Comparison of ENCODE assay signal across 23 cellular contexts in genomic region chr14:65223636-65224035, GRCh38.
DNase-seq lines count a peak whose midpoint lies in the region; ATAC-seq lines count a peak whose summit lies in the region.
"Had no signal": no experiment of that assay in that cellular context is flagged by ENCODE, and none has a peak within 500 bp of the region (broad histone marks: within the 10 kb centered on the region; RNA-seq: fewer than 3 reads in every experiment).

No MANE protein-coding gene starts in this region.

- POLR2A ChIA-PET in activated CD4-positive, alpha-beta T cell treated with anti-CD3 and anti-CD28 coated beads for 36 hours (lab: Charles Lee): no interaction called here
- POLR2A ChIA-PET in activated CD4-positive, alpha-beta memory T cell treated with anti-CD3 and anti-CD28 coated beads for 36 hours (lab: Charles Lee): no interaction called here

- ATAC-seq in activated CD4-positive, alpha-beta T cell treated with anti-CD3 and anti-CD28 coated beads for 36 hours: no peak
- ATAC-seq in effector memory CD8-positive, alpha-beta T cell (replicated peaks): peak; percentile 21
- no peak for ATAC-seq in GM18873 (IDR thresholded peaks at IDR 0.05; ENCODE audit: low FRiP score, unreplicated experiment)
- ATAC-seq: foreskin keratinocyte; heart left ventricle; stimulated activated naive CD8-positive, alpha-beta T cell treated with anti-CD3 and anti-CD28 coated beads, Interleukin-15, amount 100 ng/mL, for 72 hours had no signal

- peak; percentile 17 to 31 for DNase-seq in activated CD4-positive, alpha-beta T cell treated with anti-CD3 and anti-CD28 coated beads, Interleukin-2, amount 50 U/mL, for 4 hours
- no peak for DNase-seq in activated CD4-positive, alpha-beta T cell treated with anti-CD3 and anti-CD28 coated beads for 36 hours
- DNase-seq in ELR (ENCODE audit: low read depth) (peak; percentile 53), medulla oblongata (ENCODE audit: extremely low spot score) (no peak), islet precursor cell (no peak)
- peak; percentile 60 for DNase-seq in activated CD4-positive, alpha-beta memory T cell treated with anti-CD3 and anti-CD28 coated beads for 36 hours
- DNase-seq in effector memory CD8-positive, alpha-beta T cell: no peak
- DNase-seq: activated B cell treated with CpG ODN at 0.5 μM for 24 hours; activated T-cell treated with anti-CD3 and anti-CD28 coated beads, Interleukin-2, amount 50 U/mL, for 1 hour; CD4-positive, CD25-positive, alpha-beta regulatory T cell; esophagus squamous epithelium; foreskin keratinocyte; heart left ventricle; kidney; midbrain; naive B cell; NCI-H1694; NCI-H446 treated with DMSO at 0.1 percent for 48 hours; NCI-H774; stimulated activated naive CD8-positive, alpha-beta T cell treated with anti-CD3 and anti-CD28 coated beads, Interleukin-15, amount 100 ng/mL, for 72 hours had no signal

- no peak overlapping the region for H3K27ac Mint-ChIP-seq in activated CD4-positive, alpha-beta T cell treated with anti-CD3 and anti-CD28 coated beads for 36 hours
- peak overlapping the region; percentile 59 for H3K27ac Mint-ChIP-seq in activated CD4-positive, alpha-beta memory T cell treated with anti-CD3 and anti-CD28 coated beads for 36 hours
- peak overlapping the region in 1 of 2 donors; percentile 39 for H3K27ac Mint-ChIP-seq in effector memory CD8-positive, alpha-beta T cell
- H3K27ac Mint-ChIP-seq: activated B cell treated with CpG ODN at 0.5 μM for 24 hours; dendritic cell treated with granulocyte-macrophage colony-stimulating factor and Interleukin-4, amounts not matched to agents 40 ng/mL and 50 ng/mL, for 4 days; stimulated activated naive CD8-positive, alpha-beta T cell treated with anti-CD3 and anti-CD28 coated beads, Interleukin-15, amount 100 ng/mL, for 72 hours had no signal

- peaks cover 37% of the 10 kb centered on the region for H3K4me1 Mint-ChIP-seq in activated CD4-positive, alpha-beta T cell treated with anti-CD3 and anti-CD28 coated beads for 36 hours
- H3K4me1 Mint-ChIP-seq in activated CD4-positive, alpha-beta memory T cell treated with anti-CD3 and anti-CD28 coated beads for 36 hours (ENCODE audit: low read depth): peaks cover 39% of the 10 kb centered on the region
- peaks cover 4 to 9% of the 10 kb centered on the region in 2 donors for H3K4me1 Mint-ChIP-seq in effector memory CD8-positive, alpha-beta T cell (ENCODE audit: low read depth in 2 of 2)

- no peaks in the 10 kb centered on the region for H3K27me3 Mint-ChIP-seq in activated CD4-positive, alpha-beta T cell treated with anti-CD3 and anti-CD28 coated beads for 36 hours
- no peaks in the 10 kb centered on the region for H3K27me3 Mint-ChIP-seq in activated CD4-positive, alpha-beta memory T cell treated with anti-CD3 and anti-CD28 coated beads for 36 hours
- H3K27me3 Mint-ChIP-seq in effector memory CD8-positive, alpha-beta T cell: no peaks in the 10 kb centered on the region
- H3K27me3 Mint-ChIP-seq: activated B cell treated with CpG ODN at 0.5 μM for 24 hours; CD4-positive, CD25-positive, alpha-beta regulatory T cell; IgD-negative memory B cell; naive B cell; stimulated activated naive CD8-positive, alpha-beta T cell treated with anti-CD3 and anti-CD28 coated beads, Interleukin-15, amount 100 ng/mL, for 72 hours had no signal

- H3K36me3 Mint-ChIP-seq in activated CD4-positive, alpha-beta T cell treated with anti-CD3 and anti-CD28 coated beads for 36 hours (ENCODE audit: low read depth): no peaks in the 10 kb centered on the region
- no peaks in the 10 kb centered on the region for H3K36me3 Mint-ChIP-seq in activated CD4-positive, alpha-beta memory T cell treated with anti-CD3 and anti-CD28 coated beads for 36 hours
- peaks cover 3% of the 10 kb centered on the region for H3K36me3 Mint-ChIP-seq in effector memory CD8-positive, alpha-beta T cell (ENCODE audit: insufficient read depth)
- H3K36me3 Mint-ChIP-seq: CD4-positive, CD25-positive, alpha-beta regulatory T cell had no signal

- CTCF ChIA-PET in activated CD4-positive, alpha-beta T cell treated with anti-CD3 and anti-CD28 coated beads for 36 hours (lab: Charles Lee): interaction anchor here (0.6 to 1.1 kb wide), 4 partner anchors 109 to 736 kb away, joined by 3 to 4 read pairs (median 4); no protein-coding TSS in a partner anchor
- CTCF ChIA-PET in activated CD4-positive, alpha-beta memory T cell treated with anti-CD3 and anti-CD28 coated beads for 36 hours (lab: Charles Lee): interaction anchor here (1.5 to 3.7 kb wide), 3 partner anchors 186 to 190 kb away, joined by 4 to 18 read pairs (median 5); no protein-coding TSS in a partner anchor

- intact Hi-C loops in activated CD4-positive, alpha-beta T cell treated with anti-CD3 and anti-CD28 coated beads for 36 hours (cut with DNase I, micrococcal nuclease): loop anchor here (2.0 to 5.0 kb wide), 3 partner anchors 17 to 189 kb away; partner anchors contain the start of gene FUT8 (in 1 of the 2)
- intact Hi-C loops in activated CD4-positive, alpha-beta memory T cell treated with anti-CD3 and anti-CD28 coated beads for 36 hours (cut with micrococcal nuclease): loop anchor here (2.0 to 5.0 kb wide), 4 partner anchors 13 to 601 kb away; no protein-coding TSS in a partner anchor

- no peak overlapping the region for H3K4me3 Mint-ChIP-seq in activated CD4-positive, alpha-beta T cell treated with anti-CD3 and anti-CD28 coated beads for 36 hours
- H3K4me3 Mint-ChIP-seq in activated CD4-positive, alpha-beta memory T cell treated with anti-CD3 and anti-CD28 coated beads for 36 hours: no peak overlapping the region
- peak overlapping the region in 1 of 2 donors; percentile 37 for H3K4me3 Mint-ChIP-seq in effector memory CD8-positive, alpha-beta T cell
- H3K4me3 Mint-ChIP-seq: activated B cell treated with CpG ODN at 0.5 μM for 24 hours; CD4-positive, CD25-positive, alpha-beta regulatory T cell; dendritic cell treated with granulocyte-macrophage colony-stimulating factor and Interleukin-4, amounts not matched to agents 40 ng/mL and 50 ng/mL, for 4 days; stimulated activated naive CD8-positive, alpha-beta T cell treated with anti-CD3 and anti-CD28 coated beads, Interleukin-15, amount 100 ng/mL, for 72 hours had no signal

- H3K9me3 Mint-ChIP-seq in activated CD4-positive, alpha-beta T cell treated with anti-CD3 and anti-CD28 coated beads for 36 hours (ENCODE audit: low read depth): no peaks in the 10 kb centered on the region
- H3K9me3 Mint-ChIP-seq in activated CD4-positive, alpha-beta memory T cell treated with anti-CD3 and anti-CD28 coated beads for 36 hours: no peaks in the 10 kb centered on the region
- no peaks in the 10 kb centered on the region for H3K9me3 Mint-ChIP-seq in effector memory CD8-positive, alpha-beta T cell
- H3K9me3 Mint-ChIP-seq: activated B cell treated with CpG ODN at 0.5 μM for 24 hours; CD4-positive, CD25-positive, alpha-beta regulatory T cell; dendritic cell treated with granulocyte-macrophage colony-stimulating factor and Interleukin-4, amounts not matched to agents 40 ng/mL and 50 ng/mL, for 4 days; IgD-negative memory B cell; stimulated activated naive CD8-positive, alpha-beta T cell treated with anti-CD3 and anti-CD28 coated beads, Interleukin-15, amount 100 ng/mL, for 72 hours had no signal

Comparison
In these comparisons a context has a peak if more than half of its experiments do, and no peak if none do; other contexts are left out.
1. DNase-seq: peak in activated CD4-positive, alpha-beta T cell treated with anti-CD3 and anti-CD28 coated beads, Interleukin-2, amount 50 U/mL, for 4 hours (2 of 2), ELR (single experiment) and activated CD4-positive, alpha-beta memory T cell treated with anti-CD3 and anti-CD28 coated beads for 36 hours (single experiment); none in activated CD4-positive, alpha-beta T cell treated with anti-CD3 and anti-CD28 coated beads for 36 hours (single experiment), effector memory CD8-positive, alpha-beta T cell (0 of 3), medulla oblongata (single experiment) and islet precursor cell (single experiment).